ENCODE assay signal across 17 cellular contexts in the genomic region with DNA sequence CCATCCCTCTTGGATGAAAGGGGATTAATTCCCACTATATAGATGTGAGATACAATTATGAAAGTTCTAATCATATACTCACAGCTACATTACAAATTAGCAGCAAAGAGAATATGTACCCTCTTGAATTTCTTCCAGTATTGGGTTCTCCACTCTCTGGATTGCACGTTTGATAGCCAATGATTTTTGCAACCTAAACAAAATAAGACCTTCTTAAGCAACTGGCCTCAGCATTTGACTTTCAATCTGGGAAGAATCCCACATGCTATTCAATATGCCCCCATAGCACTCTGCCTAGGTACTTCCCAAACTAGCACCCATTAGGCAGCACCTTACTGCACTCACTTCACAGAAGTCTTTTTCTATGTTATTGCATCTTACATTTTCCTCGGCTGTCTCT.
"Had no signal": no experiment of that assay in that cellular context is flagged by ENCODE, and none has a peak within 500 bp of the region (broad histone marks: within the 10 kb centered on the region; RNA-seq: fewer than 3 reads in every experiment).

No MANE protein-coding gene starts in this region.

- H3K36me3 ChIP-seq: MG63, SJSA1 had no signal

- H3K27me3 ChIP-seq: MG63, SJSA1 had no signal

- FAIRE-seq: RCC 7860 had no signal

- H3K27ac ChIP-seq: SJSA1, SK-N-MC had no signal

- H3K9me3 ChIP-seq: MG63, SJSA1 had no signal

- H3K4me3 ChIP-seq: MG63, SJSA1, SK-N-MC had no signal

- DNase-seq: KBM-7, NCI-H1436, NCI-H187, NCI-H2029, NCI-H2081 treated with DMSO at 0.1 percent for 48 hours, NCI-H2171, NCI-H226, NCI-H510A, NCI-H524 treated with DMSO at 0.1 percent for 48 hours, NCI-H774, Right ventricle myocardium superior, RPMI8226, SIG-M5 had no signal

- H3K4me1 ChIP-seq: SJSA1 had no signal
